Comparison of ENCODE assay signal across 18 cellular contexts in genomic region chr6:24033284-24033683, GRCh38.
"Had no signal": no experiment of that assay in that cellular context is flagged by ENCODE, and none has a peak within 500 bp of the region (broad histone marks: within the 10 kb centered on the region; RNA-seq: fewer than 3 reads in every experiment).

No MANE protein-coding gene starts in this region.

- H3K4me3 ChIP-seq: body of pancreas, spleen had no signal

- H3K27me3 Mint-ChIP-seq: activated CD8-positive, alpha-beta memory T cell treated with anti-CD3 and anti-CD28 coated beads, Interleukin-2, amount 10 ng/mL, durations not matched to agents 7 days and 5 days; activated T-cell treated with anti-CD3 and anti-CD28 coated beads, Interleukin-2, amount 50 U/mL, for 24 hours; dendritic cell treated with granulocyte-macrophage colony-stimulating factor and Interleukin-4, amounts not matched to agents 40 ng/mL and 50 ng/mL, for 4 days; effector memory CD8-positive, alpha-beta T cell; stimulated activated naive B cell treated with anti-CD40 and anti-IgM and Interleukin-4, amounts not matched to agents 10 μg/mL and 1 μg/mL and 100 μg/mL, for 72 hours had no signal

- H3K27ac ChIP-seq: body of pancreas, spleen had no signal

- DNase-seq: activated CD4-positive, alpha-beta T cell treated with anti-CD3 and anti-CD28 coated beads, Interleukin-2, amount 50 U/mL, for 4 hours; activated CD4-positive, CD25-positive, alpha-beta regulatory T cell treated with anti-CD3 and anti-CD28 coated beads, Interleukin-2, amount 50 U/mL, for 72 hours; activated CD8-positive, alpha-beta memory T cell treated with anti-CD3 and anti-CD28 coated beads, Interleukin-2, amount 10 ng/mL, durations not matched to agents 7 days and 5 days; activated effector memory CD4-positive, alpha-beta T cell treated with Interleukin-2 at 50 U/mL for 16 hours; activated T-cell treated with anti-CD3 and anti-CD28 coated beads, Interleukin-2, amount 50 U/mL, for 24 hours; amniotic stem cell; body of pancreas; effector memory CD8-positive, alpha-beta T cell; hippocampal formation; nucleus accumbens; spleen; stimulated activated CD4-positive, alpha-beta T cell treated with anti-CD3 and anti-CD28 coated beads, Interleukin-2, amount 100 ng/mL, for 24 hours; stimulated activated naive B cell treated with anti-CD40 and anti-IgM and Interleukin-4, amounts not matched to agents 10 μg/mL and 1 μg/mL and 100 μg/mL, for 72 hours; SW 1271 had no signal

- H3K36me3 ChIP-seq: spleen had no signal

- ATAC-seq: activated CD8-positive, alpha-beta memory T cell treated with anti-CD3 and anti-CD28 coated beads, Interleukin-2, amount 10 ng/mL, durations not matched to agents 7 days and 5 days; activated naive CD4-positive, alpha-beta T cell treated with anti-CD3 and anti-CD28 coated beads, Interleukin-2, amount 50 U/mL, for 72 hours; body of pancreas; effector memory CD8-positive, alpha-beta T cell; sciatic nerve; stimulated activated naive B cell treated with anti-CD40 and anti-IgM and Interleukin-4, amounts not matched to agents 10 μg/mL and 1 μg/mL and 100 μg/mL, for 72 hours had no signal

- H3K36me3 Mint-ChIP-seq: activated CD8-positive, alpha-beta memory T cell treated with anti-CD3 and anti-CD28 coated beads, Interleukin-2, amount 10 ng/mL, durations not matched to agents 7 days and 5 days; stimulated activated naive B cell treated with anti-CD40 and anti-IgM and Interleukin-4, amounts not matched to agents 10 μg/mL and 1 μg/mL and 100 μg/mL, for 72 hours had no signal

- H3K27ac Mint-ChIP-seq: activated CD8-positive, alpha-beta memory T cell treated with anti-CD3 and anti-CD28 coated beads, Interleukin-2, amount 10 ng/mL, durations not matched to agents 7 days and 5 days; activated naive CD4-positive, alpha-beta T cell treated with anti-CD3 and anti-CD28 coated beads, Interleukin-2, amount 50 U/mL, for 72 hours; activated T-cell treated with anti-CD3 and anti-CD28 coated beads, Interleukin-2, amount 50 U/mL, for 24 hours; dendritic cell treated with granulocyte-macrophage colony-stimulating factor and Interleukin-4, amounts not matched to agents 40 ng/mL and 50 ng/mL, for 4 days; effector memory CD8-positive, alpha-beta T cell; progenitor cell of endocrine pancreas; stimulated activated naive B cell treated with anti-CD40 and anti-IgM and Interleukin-4, amounts not matched to agents 10 μg/mL and 1 μg/mL and 100 μg/mL, for 72 hours had no signal

- H3K9me3 ChIP-seq: body of pancreas had no signal

- H3K4me3 Mint-ChIP-seq: activated CD8-positive, alpha-beta memory T cell treated with anti-CD3 and anti-CD28 coated beads, Interleukin-2, amount 10 ng/mL, durations not matched to agents 7 days and 5 days; activated T-cell treated with anti-CD3 and anti-CD28 coated beads, Interleukin-2, amount 50 U/mL, for 24 hours; dendritic cell treated with granulocyte-macrophage colony-stimulating factor and Interleukin-4, amounts not matched to agents 40 ng/mL and 50 ng/mL, for 4 days; effector memory CD8-positive, alpha-beta T cell; stimulated activated naive B cell treated with anti-CD40 and anti-IgM and Interleukin-4, amounts not matched to agents 10 μg/mL and 1 μg/mL and 100 μg/mL, for 72 hours had no signal

- H3K4me1 ChIP-seq: body of pancreas, spleen had no signal

- H3K4me1 Mint-ChIP-seq: activated CD8-positive, alpha-beta memory T cell treated with anti-CD3 and anti-CD28 coated beads, Interleukin-2, amount 10 ng/mL, durations not matched to agents 7 days and 5 days; stimulated activated naive B cell treated with anti-CD40 and anti-IgM and Interleukin-4, amounts not matched to agents 10 μg/mL and 1 μg/mL and 100 μg/mL, for 72 hours had no signal

- H3K27me3 ChIP-seq: body of pancreas, spleen had no signal
